In genomic region chr11:121569332-121570299, GRCh38 we compare ENCODE assay signal across 8 cellular contexts.
DNase-seq lines count a peak whose midpoint lies in the region; ATAC-seq, FAIRE-seq and TF ChIP-seq lines count a peak whose summit lies in the region.
"Not testable (repeated sequence)": the region's sequence is repeated elsewhere in the genome, so short reads cannot be mapped to it uniquely, and the experiment has no call there.

No MANE protein-coding gene starts in this region.

- peak overlapping the region; percentile 86 to 98 (median 88) for H3K27ac Mint-ChIP-seq in IgD-negative memory B cell

- H3K27me3 Mint-ChIP-seq in IgD-negative memory B cell: peaks cover 16% of the 10 kb centered on the region

- intact Hi-C loops in K562 (cut with micrococcal nuclease): not testable (repeated sequence)

- BruUV-seq in K562 (replicated peaks; lab: Mats Ljungman, UMichigan): not testable (repeated sequence)

- WGBS in K562 (ENCODE audit: insufficient coverage, low coverage, missing lambda C conversion rate): 5% methylated on average over 26 of the region's 30 CpGs

- H3K79me2 ChIP-seq in K562 (ENCODE audit: control insufficient read depth, insufficient read depth, low read length): not testable (repeated sequence)

- H3K4me2 ChIP-seq in BLaER1 treated with 17β-estradiol and CSF1 and Interleukin-3, amounts not matched to agents 10 nM and 100 nM: peak overlapping the region in 10 of 11 experiments; percentile 9 to 79 (median 66); a peak in 18 of 22 replicates
- H3K4me2 ChIP-seq in K562 (ENCODE audit: insufficient read depth, low read length): not testable (repeated sequence)

- not testable (repeated sequence) for FAIRE-seq in K562 (lab: Jason Lieb, UNC)

- POLR2A ChIA-PET in K562 (lab: Yijun Ruan, JAX): not testable (repeated sequence)

- H3K36me3 Mint-ChIP-seq in IgD-negative memory B cell: not testable (repeated sequence)

- TF ChIP-seq EP300 in K562 (IDR thresholded peaks at IDR 0.05; ENCODE audit: low read length): not testable (repeated sequence)

- not testable (repeated sequence) for H3K9me3 ChIP-seq in BLaER1 treated with 17β-estradiol and CSF1 and Interleukin-3, amounts not matched to agents 10 nM and 100 nM (replicated peaks in 1 of 11); K562 (replicated peaks; ENCODE audit: control insufficient read depth, insufficient read depth, low read depth, low read length)

- in situ Hi-C loops in K562 (cut with MboI): not testable (repeated sequence)

- not testable (repeated sequence) for H4K20me1 ChIP-seq in BLaER1 treated with 17β-estradiol and CSF1 and Interleukin-3, amounts not matched to agents 10 nM and 100 nM; K562 (replicated peaks; ENCODE audit: control insufficient read depth, insufficient read depth, low read length)

- TF ChIP-seq POLR2A in K562 (conservative IDR thresholded peaks at IDR 0.05): not testable (repeated sequence)

- peaks cover 7 to 13% (median 9%) of the 10 kb centered on the region in 3 donors for H3K4me1 Mint-ChIP-seq in IgD-negative memory B cell

- H3K4me3 ChIP-seq in BLaER1 treated with 17β-estradiol and CSF1 and Interleukin-3, amounts not matched to agents 10 nM and 100 nM; K562: not testable (repeated sequence)

- peaks cover 0 to 61% (median 28%) of the 10 kb centered on the region in 11 experiments; a peak in 16 of 22 replicates for H3K36me3 ChIP-seq in BLaER1 treated with 17β-estradiol and CSF1 and Interleukin-3, amounts not matched to agents 10 nM and 100 nM
- H3K36me3 ChIP-seq in K562 (ENCODE audit: control insufficient read depth, insufficient read depth, low read length): not testable (repeated sequence)

- not testable (repeated sequence) for H3K27ac ChIP-seq in BLaER1 treated with 17β-estradiol and CSF1 and Interleukin-3, amounts not matched to agents 10 nM and 100 nM; K562 (ENCODE audit: extremely low read depth, low read depth, low read length)

- DNase-seq in K562 (ENCODE audit: extremely low read depth in 1 of 4, low spot score in 3 of 4): not testable (repeated sequence)

- peak overlapping the region; percentile 59 to 92 (median 80) for H3K4me3 Mint-ChIP-seq in IgD-negative memory B cell

- H3K9ac ChIP-seq in BLaER1 treated with 17β-estradiol and CSF1 and Interleukin-3, amounts not matched to agents 10 nM and 100 nM: 0 out of 22 replicates have a peak overlapping the region, but pooled peaks of 1 of the 11 experiments have one; percentile 7
- not testable (repeated sequence) for H3K9ac ChIP-seq in K562 (ENCODE audit: insufficient read depth in 1 of 2, low read depth in 2 of 2, low read length in 2 of 2)

- not testable (repeated sequence) for H3K27me3 ChIP-seq in BLaER1 treated with 17β-estradiol and CSF1 and Interleukin-3, amounts not matched to agents 10 nM and 100 nM; K562 (ENCODE audit: control insufficient read depth in 2 of 2, insufficient read depth in 2 of 2, low read length in 2 of 2)

- TF ChIP-seq CTCF in K562 (IDR thresholded peaks at IDR 0.05 in 2 of 3, conservative IDR thresholded peaks at IDR 0.05 in 1 of 3; ENCODE audit: insufficient read depth in 2 of 3, low read depth in 1 of 3, low read length in 3 of 3): not testable (repeated sequence)

- H2AFZ ChIP-seq in K562 (ENCODE audit: low read depth, low read length): not testable (repeated sequence)

- not testable (repeated sequence) for H3K9me3 Mint-ChIP-seq in IgD-negative memory B cell

- peaks cover 6 to 46% (median 26%) of the 10 kb centered on the region in 10 experiments for H3K4me1 ChIP-seq in BLaER1 treated with 17β-estradiol and CSF1 and Interleukin-3, amounts not matched to agents 10 nM and 100 nM
- not testable (repeated sequence) for H3K4me1 ChIP-seq in K562 (replicated peaks in 1 of 2; ENCODE audit: control insufficient read depth in 2 of 2, insufficient read depth in 2 of 2, low read length in 2 of 2)

- CTCF ChIA-PET in K562 (lab: Yijun Ruan, JAX; ENCODE audit: low intra/inter-chr PET ratio): not testable (repeated sequence)

- H3K9me1 ChIP-seq in K562 (ENCODE audit: control insufficient read depth, insufficient read depth, low read length): not testable (repeated sequence)

- ATAC-seq in GM18519 (IDR thresholded peaks at IDR 0.05; ENCODE audit: low FRiP score, unreplicated experiment): peak; percentile 94
- ATAC-seq in GM19351 (IDR thresholded peaks at IDR 0.05; ENCODE audit: unreplicated experiment): peak; percentile 99
- peak; percentile 99 for ATAC-seq in GM21529 (IDR thresholded peaks at IDR 0.05; ENCODE audit: unreplicated experiment)
- ATAC-seq in HG02852 (IDR thresholded peaks at IDR 0.05; ENCODE audit: unreplicated experiment): peak; percentile 99
- ATAC-seq in HG03139 (IDR thresholded peaks at IDR 0.05; ENCODE audit: unreplicated experiment): peak; percentile 97
- not testable (repeated sequence) for ATAC-seq in K562

- TF ChIP-seq RAD21 in K562 (CRISPR knock-in tag; conservative IDR thresholded peaks at IDR 0.05 in 1 of 2, IDR thresholded peaks at IDR 0.05 in 1 of 2): not testable (repeated sequence)

TF ChIP-seq in K562, 482 proteins besides CTCF, POLR2A, EP300 and RAD21:
- TF ChIP-seq YY1 (IDR thresholded peaks at IDR 0.05; ENCODE audit: borderline replicate concordance in 1 of 3, control insufficient read depth in 1 of 3, extremely low read depth in 1 of 3, insufficient read depth in 3 of 3, insufficient read length in 1 of 3, insufficient replicate concordance in 2 of 3, low read depth in 1 of 3, low read length in 2 of 3): peak in 2 of 3 experiments; percentile 8 to 57
